ENCODE assay signal across 3 cellular contexts in the genomic region with DNA sequence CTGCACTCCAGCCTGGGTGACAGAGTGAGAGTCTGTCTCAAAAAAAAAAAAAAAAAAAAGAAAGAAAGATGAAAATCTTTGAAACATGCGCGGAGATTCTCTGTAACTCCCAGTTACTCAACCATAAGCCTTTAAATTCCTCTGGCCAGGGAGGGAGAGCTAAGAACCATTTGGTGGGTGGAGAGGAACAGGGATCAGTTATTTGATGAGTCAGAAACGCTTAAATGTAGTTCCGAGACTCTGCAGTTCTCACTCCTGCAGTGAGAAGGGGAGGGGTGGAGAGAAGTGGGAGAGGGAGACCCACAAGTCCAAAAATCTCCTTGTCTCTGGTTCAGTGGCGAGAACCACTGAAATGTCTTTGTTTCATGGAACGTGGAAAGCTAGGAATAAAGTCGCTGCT.
TF ChIP-seq lines count a peak whose summit lies in the region.

No MANE protein-coding gene starts in this region.

TF ChIP-seq in A549, 52 proteins besides CTCF, POLR2A, EP300 and RAD21 (continued from another document):
- TF ChIP-seq CHD4 (IDR thresholded peaks at IDR 0.05; ENCODE audit: borderline replicate concordance) = no peak
- TF ChIP-seq JUNB (IDR thresholded peaks at IDR 0.05) = 0 out of 2 replicates have a peak, but pooled peaks have one; percentile 15
- no peak for TF ChIP-seq ZSCAN20 (CRISPR knock-in tag; IDR thresholded peaks at IDR 0.05)
- TF ChIP-seq FOSL2 (IDR thresholded peaks at IDR 0.05) = no peak
- TF ChIP-seq FOSL2 (CRISPR knock-in tag; IDR thresholded peaks at IDR 0.05) = peak; percentile 50; the same call in 1 of the 2 replicates
- TF ChIP-seq MAFK (IDR thresholded peaks at IDR 0.05; ENCODE audit: partially characterized antibody) = peak; percentile 44
- no peak for TF ChIP-seq ZC3H11A (IDR thresholded peaks at IDR 0.05)
- no peak for TF ChIP-seq FOXS1 (CRISPR knock-in tag; IDR thresholded peaks at IDR 0.05)
- TF ChIP-seq NFE2L2 (conservative IDR thresholded peaks at IDR 0.05; ENCODE audit: low read length) = no peak
- TF ChIP-seq, protein P1, sequence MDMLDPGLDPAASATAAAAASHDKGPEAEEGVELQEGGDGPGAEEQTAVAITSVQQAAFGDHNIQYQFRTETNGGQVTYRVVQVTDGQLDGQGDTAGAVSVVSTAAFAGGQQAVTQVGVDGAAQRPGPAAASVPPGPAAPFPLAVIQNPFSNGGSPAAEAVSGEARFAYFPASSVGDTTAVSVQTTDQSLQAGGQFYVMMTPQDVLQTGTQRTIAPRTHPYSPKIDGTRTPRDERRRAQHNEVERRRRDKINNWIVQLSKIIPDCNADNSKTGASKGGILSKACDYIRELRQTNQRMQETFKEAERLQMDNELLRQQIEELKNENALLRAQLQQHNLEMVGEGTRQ (IDR thresholded peaks at IDR 0.05) = no peak
- no peak for TF ChIP-seq PHF8 (IDR thresholded peaks at IDR 0.05; ENCODE audit: borderline replicate concordance, low read depth)
- TF ChIP-seq JUN (IDR thresholded peaks at IDR 0.05) = no peak
- TF ChIP-seq EHMT2 (IDR thresholded peaks at IDR 0.05; ENCODE audit: low read depth) = no peak
- no peak for TF ChIP-seq RARB (CRISPR knock-in tag; IDR thresholded peaks at IDR 0.05)

TF ChIP-seq in HCT116, 20 proteins besides CTCF, POLR2A, EP300 and RAD21:
- TF ChIP-seq ZNF274 (IDR thresholded peaks at IDR 0.05; ENCODE audit: low read depth, low read length) (no peak), POLR2AphosphoS5 (IDR thresholded peaks at IDR 0.05; ENCODE audit: low read depth, low read length) (peak; percentile 59), CEBPB (IDR thresholded peaks at IDR 0.05; ENCODE audit: low read depth) (peak; percentile 41; the same call in 1 of the 2 replicates), JUND (IDR thresholded peaks at IDR 0.05) (peak; percentile 83), YY1 (IDR thresholded peaks at IDR 0.05; ENCODE audit: extremely low read depth, insufficient replicate concordance, low read depth, low read length) (peak; percentile 51), FOSL1 (IDR thresholded peaks at IDR 0.05; ENCODE audit: low read depth) (peak; percentile 83), EGR1 (IDR thresholded peaks at IDR 0.05; ENCODE audit: low read depth) (peak; percentile 44; the same call in 1 of the 2 replicates), SP1 (IDR thresholded peaks at IDR 0.05; ENCODE audit: low read depth) (peak; percentile 61), CBX3 (IDR thresholded peaks at IDR 0.05; ENCODE audit: low read depth) (peak; percentile 65; the same call in 1 of the 2 replicates), ELF1 (IDR thresholded peaks at IDR 0.05; ENCODE audit: borderline replicate concordance, low read depth) (no peak)
- TF ChIP-seq, protein P2, sequence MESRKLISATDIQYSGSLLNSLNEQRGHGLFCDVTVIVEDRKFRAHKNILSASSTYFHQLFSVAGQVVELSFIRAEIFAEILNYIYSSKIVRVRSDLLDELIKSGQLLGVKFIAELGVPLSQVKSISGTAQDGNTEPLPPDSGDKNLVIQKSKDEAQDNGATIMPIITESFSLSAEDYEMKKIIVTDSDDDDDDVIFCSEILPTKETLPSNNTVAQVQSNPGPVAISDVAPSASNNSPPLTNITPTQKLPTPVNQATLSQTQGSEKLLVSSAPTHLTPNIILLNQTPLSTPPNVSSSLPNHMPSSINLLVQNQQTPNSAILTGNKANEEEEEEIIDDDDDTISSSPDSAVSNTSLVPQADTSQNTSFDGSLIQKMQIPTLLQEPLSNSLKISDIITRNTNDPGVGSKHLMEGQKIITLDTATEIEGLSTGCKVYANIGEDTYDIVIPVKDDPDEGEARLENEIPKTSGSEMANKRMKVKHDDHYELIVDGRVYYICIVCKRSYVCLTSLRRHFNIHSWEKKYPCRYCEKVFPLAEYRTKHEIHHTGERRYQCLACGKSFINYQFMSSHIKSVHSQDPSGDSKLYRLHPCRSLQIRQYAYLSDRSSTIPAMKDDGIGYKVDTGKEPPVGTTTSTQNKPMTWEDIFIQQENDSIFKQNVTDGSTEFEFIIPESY (IDR thresholded peaks at IDR 0.05; ENCODE audit: extremely low read depth, insufficient replicate concordance, low read length) = no peak
- TF ChIP-seq, protein P3, sequence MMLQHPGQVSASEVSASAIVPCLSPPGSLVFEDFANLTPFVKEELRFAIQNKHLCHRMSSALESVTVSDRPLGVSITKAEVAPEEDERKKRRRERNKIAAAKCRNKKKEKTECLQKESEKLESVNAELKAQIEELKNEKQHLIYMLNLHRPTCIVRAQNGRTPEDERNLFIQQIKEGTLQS (IDR thresholded peaks at IDR 0.05) = no peak

TF ChIP-seq in SK-N-SH treated with all-trans-retinoic acid at 6 μM for 48 hours, 23 proteins besides CTCF, POLR2A, EP300 and RAD21 (continued from another document):
- TF ChIP-seq PPARA (CRISPR knock-in tag; IDR thresholded peaks at IDR 0.05; ENCODE audit: borderline replicate concordance) (no peak), BACH2 (CRISPR knock-in tag; IDR thresholded peaks at IDR 0.05; ENCODE audit: borderline replicate concordance) (no peak), ZNF70 (CRISPR knock-in tag; IDR thresholded peaks at IDR 0.05) (no peak), ISL1 (CRISPR knock-in tag; IDR thresholded peaks at IDR 0.05) (no peak)
- TF ChIP-seq, protein P4, sequence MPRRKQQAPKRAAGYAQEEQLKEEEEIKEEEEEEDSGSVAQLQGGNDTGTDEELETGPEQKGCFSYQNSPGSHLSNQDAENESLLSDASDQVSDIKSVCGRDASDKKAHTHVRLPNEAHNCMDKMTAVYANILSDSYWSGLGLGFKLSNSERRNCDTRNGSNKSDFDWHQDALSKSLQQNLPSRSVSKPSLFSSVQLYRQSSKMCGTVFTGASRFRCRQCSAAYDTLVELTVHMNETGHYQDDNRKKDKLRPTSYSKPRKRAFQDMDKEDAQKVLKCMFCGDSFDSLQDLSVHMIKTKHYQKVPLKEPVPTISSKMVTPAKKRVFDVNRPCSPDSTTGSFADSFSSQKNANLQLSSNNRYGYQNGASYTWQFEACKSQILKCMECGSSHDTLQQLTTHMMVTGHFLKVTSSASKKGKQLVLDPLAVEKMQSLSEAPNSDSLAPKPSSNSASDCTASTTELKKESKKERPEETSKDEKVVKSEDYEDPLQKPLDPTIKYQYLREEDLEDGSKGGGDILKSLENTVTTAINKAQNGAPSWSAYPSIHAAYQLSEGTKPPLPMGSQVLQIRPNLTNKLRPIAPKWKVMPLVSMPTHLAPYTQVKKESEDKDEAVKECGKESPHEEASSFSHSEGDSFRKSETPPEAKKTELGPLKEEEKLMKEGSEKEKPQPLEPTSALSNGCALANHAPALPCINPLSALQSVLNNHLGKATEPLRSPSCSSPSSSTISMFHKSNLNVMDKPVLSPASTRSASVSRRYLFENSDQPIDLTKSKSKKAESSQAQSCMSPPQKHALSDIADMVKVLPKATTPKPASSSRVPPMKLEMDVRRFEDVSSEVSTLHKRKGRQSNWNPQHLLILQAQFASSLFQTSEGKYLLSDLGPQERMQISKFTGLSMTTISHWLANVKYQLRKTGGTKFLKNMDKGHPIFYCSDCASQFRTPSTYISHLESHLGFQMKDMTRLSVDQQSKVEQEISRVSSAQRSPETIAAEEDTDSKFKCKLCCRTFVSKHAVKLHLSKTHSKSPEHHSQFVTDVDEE (CRISPR knock-in tag; IDR thresholded peaks at IDR 0.05) = no peak
- TF ChIP-seq, protein P5, sequence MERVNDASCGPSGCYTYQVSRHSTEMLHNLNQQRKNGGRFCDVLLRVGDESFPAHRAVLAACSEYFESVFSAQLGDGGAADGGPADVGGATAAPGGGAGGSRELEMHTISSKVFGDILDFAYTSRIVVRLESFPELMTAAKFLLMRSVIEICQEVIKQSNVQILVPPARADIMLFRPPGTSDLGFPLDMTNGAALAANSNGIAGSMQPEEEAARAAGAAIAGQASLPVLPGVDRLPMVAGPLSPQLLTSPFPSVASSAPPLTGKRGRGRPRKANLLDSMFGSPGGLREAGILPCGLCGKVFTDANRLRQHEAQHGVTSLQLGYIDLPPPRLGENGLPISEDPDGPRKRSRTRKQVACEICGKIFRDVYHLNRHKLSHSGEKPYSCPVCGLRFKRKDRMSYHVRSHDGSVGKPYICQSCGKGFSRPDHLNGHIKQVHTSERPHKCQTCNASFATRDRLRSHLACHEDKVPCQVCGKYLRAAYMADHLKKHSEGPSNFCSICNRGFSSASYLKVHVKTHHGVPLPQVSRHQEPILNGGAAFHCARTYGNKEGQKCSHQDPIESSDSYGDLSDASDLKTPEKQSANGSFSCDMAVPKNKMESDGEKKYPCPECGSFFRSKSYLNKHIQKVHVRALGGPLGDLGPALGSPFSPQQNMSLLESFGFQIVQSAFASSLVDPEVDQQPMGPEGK (CRISPR knock-in tag; IDR thresholded peaks at IDR 0.05; ENCODE audit: borderline replicate concordance) = no peak
- TF ChIP-seq, protein P6, sequence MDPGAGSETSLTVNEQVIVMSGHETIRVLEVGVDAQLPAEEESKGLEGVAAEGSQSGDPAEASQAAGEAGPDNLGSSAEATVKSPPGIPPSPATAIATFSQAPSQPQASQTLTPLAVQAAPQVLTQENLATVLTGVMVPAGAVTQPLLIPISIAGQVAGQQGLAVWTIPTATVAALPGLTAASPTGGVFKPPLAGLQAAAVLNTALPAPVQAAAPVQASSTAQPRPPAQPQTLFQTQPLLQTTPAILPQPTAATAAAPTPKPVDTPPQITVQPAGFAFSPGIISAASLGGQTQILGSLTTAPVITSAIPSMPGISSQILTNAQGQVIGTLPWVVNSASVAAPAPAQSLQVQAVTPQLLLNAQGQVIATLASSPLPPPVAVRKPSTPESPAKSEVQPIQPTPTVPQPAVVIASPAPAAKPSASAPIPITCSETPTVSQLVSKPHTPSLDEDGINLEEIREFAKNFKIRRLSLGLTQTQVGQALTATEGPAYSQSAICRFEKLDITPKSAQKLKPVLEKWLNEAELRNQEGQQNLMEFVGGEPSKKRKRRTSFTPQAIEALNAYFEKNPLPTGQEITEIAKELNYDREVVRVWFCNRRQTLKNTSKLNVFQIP (CRISPR knock-in tag; IDR thresholded peaks at IDR 0.05; ENCODE audit: borderline replicate concordance, low read depth) = no peak
